ENCODE assay signal across 1 cellular context in the genomic region with DNA sequence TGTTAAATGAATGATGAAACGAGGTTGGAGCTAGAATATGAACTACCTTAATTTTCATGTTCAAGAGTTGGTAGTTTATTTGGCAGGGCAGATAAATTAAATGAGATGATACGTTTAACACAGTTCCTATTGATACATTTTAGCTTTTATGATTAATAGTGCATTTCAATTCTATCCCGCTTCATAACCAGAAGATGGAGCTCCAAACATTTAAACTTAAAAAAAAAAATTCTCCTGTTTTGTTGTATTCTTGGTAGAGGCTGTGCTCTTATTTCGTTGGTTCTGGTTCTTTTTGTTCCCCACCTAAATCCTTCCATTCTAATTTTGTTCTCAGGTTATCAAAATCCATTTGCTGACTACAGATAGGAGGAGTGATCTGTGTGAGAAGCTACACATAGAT.
TF ChIP-seq lines count a peak whose summit lies in the region.

No MANE protein-coding gene starts in this region.

TF ChIP-seq in Ishikawa, 13 proteins besides CTCF, POLR2A, EP300 and RAD21 (continued from another document):
- TF ChIP-seq, protein P1, sequence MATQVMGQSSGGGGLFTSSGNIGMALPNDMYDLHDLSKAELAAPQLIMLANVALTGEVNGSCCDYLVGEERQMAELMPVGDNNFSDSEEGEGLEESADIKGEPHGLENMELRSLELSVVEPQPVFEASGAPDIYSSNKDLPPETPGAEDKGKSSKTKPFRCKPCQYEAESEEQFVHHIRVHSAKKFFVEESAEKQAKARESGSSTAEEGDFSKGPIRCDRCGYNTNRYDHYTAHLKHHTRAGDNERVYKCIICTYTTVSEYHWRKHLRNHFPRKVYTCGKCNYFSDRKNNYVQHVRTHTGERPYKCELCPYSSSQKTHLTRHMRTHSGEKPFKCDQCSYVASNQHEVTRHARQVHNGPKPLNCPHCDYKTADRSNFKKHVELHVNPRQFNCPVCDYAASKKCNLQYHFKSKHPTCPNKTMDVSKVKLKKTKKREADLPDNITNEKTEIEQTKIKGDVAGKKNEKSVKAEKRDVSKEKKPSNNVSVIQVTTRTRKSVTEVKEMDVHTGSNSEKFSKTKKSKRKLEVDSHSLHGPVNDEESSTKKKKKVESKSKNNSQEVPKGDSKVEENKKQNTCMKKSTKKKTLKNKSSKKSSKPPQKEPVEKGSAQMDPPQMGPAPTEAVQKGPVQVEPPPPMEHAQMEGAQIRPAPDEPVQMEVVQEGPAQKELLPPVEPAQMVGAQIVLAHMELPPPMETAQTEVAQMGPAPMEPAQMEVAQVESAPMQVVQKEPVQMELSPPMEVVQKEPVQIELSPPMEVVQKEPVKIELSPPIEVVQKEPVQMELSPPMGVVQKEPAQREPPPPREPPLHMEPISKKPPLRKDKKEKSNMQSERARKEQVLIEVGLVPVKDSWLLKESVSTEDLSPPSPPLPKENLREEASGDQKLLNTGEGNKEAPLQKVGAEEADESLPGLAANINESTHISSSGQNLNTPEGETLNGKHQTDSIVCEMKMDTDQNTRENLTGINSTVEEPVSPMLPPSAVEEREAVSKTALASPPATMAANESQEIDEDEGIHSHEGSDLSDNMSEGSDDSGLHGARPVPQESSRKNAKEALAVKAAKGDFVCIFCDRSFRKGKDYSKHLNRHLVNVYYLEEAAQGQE (IDR thresholded peaks at IDR 0.05; ENCODE audit: low read depth) = no peak
- TF ChIP-seq TCF12 (IDR thresholded peaks at IDR 0.05; ENCODE audit: low read depth) (no peak), CEBPB (IDR thresholded peaks at IDR 0.05) (no peak)
